13 cellular contexts compared by ENCODE assay signal in the genomic region with DNA sequence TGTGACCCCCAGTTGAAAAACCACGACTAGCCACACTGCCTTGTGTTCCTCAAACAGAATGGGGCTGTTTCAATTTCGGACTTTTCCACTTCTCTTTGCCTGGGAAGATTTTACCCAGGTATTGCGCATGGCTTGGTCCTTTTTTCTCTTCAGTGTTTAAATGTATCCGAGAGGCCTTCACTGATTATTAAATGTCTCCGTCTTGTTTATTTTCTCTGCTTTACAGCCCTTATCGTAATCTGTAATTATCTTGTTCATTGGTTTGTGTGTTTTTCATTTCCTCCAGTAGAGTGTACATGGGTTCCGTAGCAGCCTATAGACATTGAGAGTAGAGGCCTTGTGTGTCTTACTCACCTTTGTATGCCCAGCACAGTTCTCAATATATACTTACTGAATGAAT.
"Had no signal": no experiment of that assay in that cellular context is flagged by ENCODE, and none has a peak within 500 bp of the region (broad histone marks: within the 10 kb centered on the region; RNA-seq: fewer than 3 reads in every experiment).

No MANE protein-coding gene starts in this region.

- H3K4me3 ChIP-seq: esophagus squamous epithelium, suprapubic skin, upper lobe of right lung had no signal

- DNase-seq: activated CD4-positive, alpha-beta T cell treated with anti-CD3 and anti-CD28 coated beads, Interleukin-2, amount 50 U/mL, for 1 hour; activated naive CD4-positive, alpha-beta T cell treated with anti-CD3 and anti-CD28 coated beads, Interleukin-2, amount 50 U/mL, for 16 hours; anterior cingulate cortex; esophagus squamous epithelium; foreskin fibroblast; naive B cell; occipital lobe; stimulated activated CD4-positive, alpha-beta T cell treated with anti-CD3 and anti-CD28 coated beads, Interleukin-2, amount 100 ng/mL, for 24 hours; stimulated activated naive CD4-positive, alpha-beta T cell treated with Interleukin-2 at 50 U/mL for 16 hours; upper lobe of right lung had no signal

- H3K27me3 Mint-ChIP-seq: naive B cell had no signal

- ATAC-seq: sciatic nerve, upper lobe of right lung had no signal

- H3K4me1 ChIP-seq: upper lobe of right lung had no signal

- H3K36me3 ChIP-seq: esophagus squamous epithelium, suprapubic skin, upper lobe of right lung had no signal

- H3K27ac ChIP-seq: esophagus squamous epithelium, suprapubic skin, upper lobe of right lung had no signal

- H3K9me3 ChIP-seq: esophagus squamous epithelium, suprapubic skin, upper lobe of right lung had no signal

- H3K27me3 ChIP-seq: esophagus squamous epithelium, suprapubic skin, upper lobe of right lung had no signal

- FAIRE-seq: bronchial epithelial cell had no signal
